12 cellular contexts compared by ENCODE assay signal in genomic region chr13:110346661-110347067, GRCh38. TPM values are rescaled to one million over a fixed set of nuclear protein-coding genes. Genes with fewer than 3 reads are reported as not detected.
DNase-seq lines count a peak whose midpoint lies in the region; ATAC-seq, FAIRE-seq and TF ChIP-seq lines count a peak whose summit lies in the region.
"Had no signal": no experiment of that assay in that cellular context is flagged by ENCODE, and none has a peak within 500 bp of the region (broad histone marks: within the 10 kb centered on the region; RNA-seq: fewer than 3 reads in every experiment).

No MANE protein-coding gene starts in this region.

- no peaks in the 10 kb centered on the region for H3K36me3 Mint-ChIP-seq in CD8-positive, alpha-beta memory T cell
- H3K36me3 Mint-ChIP-seq in activated naive CD4-positive, alpha-beta T cell treated with anti-CD3 and anti-CD28 coated beads, Interleukin-2, amount 50 U/mL, for 72 hours: peaks cover 0 to 3% of the 10 kb centered on the region in 2 donors

- no peak for TF ChIP-seq CTCF in epithelial cell of esophagus (IDR thresholded peaks at IDR 0.05; ENCODE audit: insufficient read depth, low read depth, low read length, missing control alignments)

- peaks cover 4 to 13% of the 10 kb centered on the region in 2 donors for H3K27me3 Mint-ChIP-seq in CD8-positive, alpha-beta memory T cell

- no peak overlapping the region for H3K4me2 ChIP-seq in GM23248 (ENCODE audit: unreplicated experiment)

- DNase-seq in GM23248 (peak; percentile 21), NCI-H2196 treated with DMSO at 0.1 percent for 48 hours (lab: John Stamatoyannopoulos, UW; ENCODE audit: unreplicated experiment) (peak; percentile 1), epithelial cell of esophagus (ENCODE audit: low read depth) (peak; percentile 98), small intestine (peak; percentile 68)
- no peak for DNase-seq in CD8-positive, alpha-beta memory T cell
- no peak for DNase-seq in activated naive CD4-positive, alpha-beta T cell treated with anti-CD3 and anti-CD28 coated beads, Interleukin-2, amount 50 U/mL, for 72 hours (ENCODE audit: low spot score in 2 of 2)
- DNase-seq: activated CD4-positive, alpha-beta T cell treated with anti-CD3 and anti-CD28 coated beads for 48 hours; activated naive CD4-positive, alpha-beta T cell treated with Interleukin-2 at 50 U/mL for 16 hours; dermis blood vessel endothelial cell; NCI-H2107 had no signal

- H3K4me1 Mint-ChIP-seq in CD8-positive, alpha-beta memory T cell: peaks cover under 1 to 2% (median under 1%) of the 10 kb centered on the region in 3 donors

- H3K9me3 Mint-ChIP-seq in CD8-positive, alpha-beta memory T cell: peaks cover 0 to 5% (median 0%) of the 10 kb centered on the region in 5 donors
- no peaks in the 10 kb centered on the region for H3K9me3 Mint-ChIP-seq in activated naive CD4-positive, alpha-beta T cell treated with anti-CD3 and anti-CD28 coated beads, Interleukin-2, amount 50 U/mL, for 72 hours

- H3K27ac ChIP-seq in GM23248 (no peak overlapping the region), small intestine (ENCODE audit: low read depth in 1 of 2, low read length in 1 of 2) (no peak overlapping the region)
- H3K27ac ChIP-seq in CD8-positive, alpha-beta memory T cell (ENCODE audit: low read depth, low read length): no peak overlapping the region

- H2AFZ ChIP-seq in GM23248: no peak overlapping the region

- H3K9me2 ChIP-seq in GM23248 (ENCODE audit: insufficient read depth): no peaks in the 10 kb centered on the region

- H4K20me1 ChIP-seq in GM23248 (ENCODE audit: insufficient read depth): no peaks in the 10 kb centered on the region

- H3K9ac ChIP-seq in GM23248: no peak overlapping the region

- in situ Hi-C loops in GM23248 (cut with MboI): no loop called here

- FAIRE-seq in small intestine (lab: Jason Lieb, UNC): no peak
- FAIRE-seq: GM18507 had no signal

- H3K9me3 ChIP-seq in GM23248 (ENCODE audit: low read depth) (no peaks in the 10 kb centered on the region), small intestine (ENCODE audit: control insufficient read depth, low read depth) (no peaks in the 10 kb centered on the region)
- H3K9me3 ChIP-seq in CD8-positive, alpha-beta memory T cell (ENCODE audit: low read length): no peaks in the 10 kb centered on the region

- H3K4me1 ChIP-seq in GM23248 (ENCODE audit: insufficient read depth): peaks cover 20% of the 10 kb centered on the region
- peaks cover 3 to 4% of the 10 kb centered on the region in 2 donors for H3K4me1 ChIP-seq in small intestine (ENCODE audit: control insufficient read depth in 2 of 2, insufficient read depth in 1 of 2, low read depth in 1 of 2, low read length in 1 of 2)
- H3K4me1 ChIP-seq in CD8-positive, alpha-beta memory T cell (ENCODE audit: insufficient read depth, low read length): no peaks in the 10 kb centered on the region

- POLR2A ChIA-PET in CD8-positive, alpha-beta memory T cell (lab: Charles Lee): no interaction called here

- peaks cover 23% of the 10 kb centered on the region for H3F3A ChIP-seq in GM23248 (ENCODE audit: insufficient read depth)

- 84 to 86% methylated on average over 17 of the region's 17 CpGs for WGBS in GM23248 (ENCODE audit: low coverage in 1 of 2, low lambda C conversion rate in 2 of 2, missing lambda C conversion rate in 2 of 2), 2 experiments
- 20 to 66% (median 42%) methylated on average over 17 of the region's 17 CpGs for WGBS in small intestine, 3 donors

- no peak for ATAC-seq in HG03045 (IDR thresholded peaks at IDR 0.05; ENCODE audit: unreplicated experiment)
- ATAC-seq in activated naive CD4-positive, alpha-beta T cell treated with anti-CD3 and anti-CD28 coated beads, Interleukin-2, amount 50 U/mL, for 72 hours: no peak

- H3K79me2 ChIP-seq in GM23248 (ENCODE audit: insufficient read depth): peaks cover 15% of the 10 kb centered on the region

- CTCF ChIA-PET in CD8-positive, alpha-beta memory T cell (lab: Charles Lee): no interaction called here

- no peak overlapping the region for H3K27ac Mint-ChIP-seq in CD8-positive, alpha-beta memory T cell
- no peak overlapping the region for H3K27ac Mint-ChIP-seq in activated naive CD4-positive, alpha-beta T cell treated with anti-CD3 and anti-CD28 coated beads, Interleukin-2, amount 50 U/mL, for 72 hours

- H3K36me3 ChIP-seq in GM23248 (ENCODE audit: low read depth): no peaks in the 10 kb centered on the region
- H3K36me3 ChIP-seq in small intestine (ENCODE audit: control insufficient read depth in 2 of 2, insufficient read depth in 2 of 2, low read length in 2 of 2): no peaks in the 10 kb centered on the region
- no peaks in the 10 kb centered on the region for H3K36me3 ChIP-seq in CD8-positive, alpha-beta memory T cell (ENCODE audit: insufficient read depth, low read length)

- H3K4me3 Mint-ChIP-seq in CD8-positive, alpha-beta memory T cell: no peak overlapping the region

- H3K27me3 ChIP-seq in GM23248 (replicated peaks; ENCODE audit: insufficient read depth) (no peaks in the 10 kb centered on the region), small intestine (ENCODE audit: control insufficient read depth in 2 of 2, insufficient read depth in 2 of 2, low read length in 2 of 2) (no peaks in the 10 kb centered on the region)
- H3K27me3 ChIP-seq in CD8-positive, alpha-beta memory T cell (ENCODE audit: insufficient read depth, low read length, poor library complexity, severe bottlenecking): no peaks in the 10 kb centered on the region

- no peak overlapping the region for H3K4me3 ChIP-seq in GM23248
- no peak overlapping the region for H3K4me3 ChIP-seq in epithelial cell of esophagus (ENCODE audit: low read length)
- no peak overlapping the region for H3K4me3 ChIP-seq in small intestine (ENCODE audit: low read depth in 1 of 2, low read length in 2 of 2)
- no peak overlapping the region for H3K4me3 ChIP-seq in CD8-positive, alpha-beta memory T cell (ENCODE audit: low read length)

RNA-seq across cellular contexts. Expression of gene COL4A2, which starts 39.6 kb away (rescaled TPM):
- 455 and 524 TPM in 2 replicates for total RNA-seq in GM23248 (2014; rRNA removed; shearing (Covaris generic))
- 137 and 146 TPM in 2 replicates for polyA plus RNA-seq in GM23248 (2016; fragmentation: Nextera tagmentation; extraction: Ambion mirVana)
- 10 to 100 TPM; 42.3 to 76.7 (median 52.4) TPM for polyA plus RNA-seq in small intestine
- total RNA-seq in CD8-positive, alpha-beta memory T cell: not detected
- not detected for polyA plus RNA-seq in CD8-positive, alpha-beta memory T cell
- under 1 TPM in 1 of 2 donors, not detected in 1; 0.84 TPM for total RNA-seq in activated naive CD4-positive, alpha-beta T cell treated with anti-CD3 and anti-CD28 coated beads, Interleukin-2, amount 50 U/mL, for 72 hours

RNA-seq across cellular contexts. Expression of gene COL4A1, which starts 39.7 kb away (rescaled TPM):
- total RNA-seq in GM23248 (2014; rRNA removed; shearing (Covaris generic)): 519 and 549 TPM in 2 replicates
- polyA plus RNA-seq in GM23248 (2016; fragmentation: Nextera tagmentation; extraction: Ambion mirVana) (183 and 184 TPM in 2 replicates), small intestine (10 to 100 TPM in 1 of 3 donors, 1 to 10 TPM in 2; 3.1 to 58.5 (median 5.9) TPM)
- total RNA-seq in CD8-positive, alpha-beta memory T cell: not detected
- not detected for polyA plus RNA-seq in CD8-positive, alpha-beta memory T cell
- total RNA-seq in activated naive CD4-positive, alpha-beta T cell treated with anti-CD3 and anti-CD28 coated beads, Interleukin-2, amount 50 U/mL, for 72 hours: under 1 TPM in 1 of 2 donors, not detected in 1; 0.14 TPM

Comparison
In these comparisons a context has a peak if more than half of its experiments do, and no peak if none do; other contexts are left out.
1. DNase-seq: peak in GM23248 (single experiment), NCI-H2196 treated with DMSO at 0.1 percent for 48 hours (single experiment), epithelial cell of esophagus (single experiment) and small intestine (single experiment); none in CD8-positive, alpha-beta memory T cell (0 of 5) and activated naive CD4-positive, alpha-beta T cell treated with anti-CD3 and anti-CD28 coated beads, Interleukin-2, amount 50 U/mL, for 72 hours (0 of 2).
2. RNA of gene COL4A2, which starts 39.6 kb away (total RNA-seq): 455 to 524 TPM in GM23248; 0.84 TPM in activated naive CD4-positive, alpha-beta T cell treated with anti-CD3 and anti-CD28 coated beads, Interleukin-2, amount 50 U/mL, for 72 hours and not detected in CD8-positive, alpha-beta memory T cell; every median in the first group is over 100 times any median in the second.
3. RNA of gene COL4A1, which starts 39.7 kb away (total RNA-seq): 519 to 549 TPM in GM23248; 0.14 TPM in activated naive CD4-positive, alpha-beta T cell treated with anti-CD3 and anti-CD28 coated beads, Interleukin-2, amount 50 U/mL, for 72 hours and not detected in CD8-positive, alpha-beta memory T cell; every median in the first group is over 100 times any median in the second.